In the genomic region with DNA sequence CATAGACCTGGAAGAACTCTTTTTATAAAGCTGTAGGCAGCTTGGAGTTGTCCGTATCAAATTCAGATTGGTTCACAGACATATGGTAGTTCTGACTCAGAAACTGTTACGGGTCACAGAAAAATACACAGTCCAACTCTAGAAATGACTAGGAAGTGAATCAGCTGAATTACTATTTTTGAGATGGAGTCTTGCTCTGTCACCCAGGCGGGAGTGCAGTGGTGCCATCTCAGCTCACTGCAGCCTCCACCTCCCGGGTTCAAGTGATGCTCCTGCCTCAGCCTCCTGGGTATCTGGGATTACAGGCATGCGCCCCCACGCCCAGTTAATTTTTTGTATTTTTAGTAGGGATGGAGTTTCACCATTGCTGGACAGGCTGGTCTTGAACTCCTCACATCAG, we compare ENCODE assay signal across 9 cellular contexts. TPM values are rescaled to one million over a fixed set of nuclear protein-coding genes. Genes with fewer than 3 reads are reported as not detected.
DNase-seq lines count a peak whose midpoint lies in the region; ATAC-seq, FAIRE-seq and TF ChIP-seq lines count a peak whose summit lies in the region.
"Not testable (repeated sequence)": the region's sequence is repeated elsewhere in the genome, so short reads cannot be mapped to it uniquely, and the experiment has no call there.
"Had no signal": no experiment of that assay in that cellular context is flagged by ENCODE, and none has a peak within 500 bp of the region (broad histone marks: within the 10 kb centered on the region; RNA-seq: fewer than 3 reads in every experiment).

No MANE protein-coding gene starts in this region.

- FAIRE-seq in HTR-8/SVneo (lab: Jason Lieb, UNC) = not testable (repeated sequence)

- H3K36me3 ChIP-seq in CD4-positive, alpha-beta memory T cell (ENCODE audit: insufficient read depth, low read length) = peaks cover 12% of the 10 kb centered on the region

- CTCF ChIA-PET in CD4-positive, alpha-beta memory T cell (lab: Charles Lee; ENCODE audit: partially characterized antibody) = interaction anchor here (1.0 to 2.3 kb wide), 20 partner anchors 9 to 271 kb away, joined by 3 to 44 read pairs (median 4); no protein-coding TSS in a partner anchor
- CTCF ChIA-PET in activated CD4-positive, alpha-beta memory T cell treated with anti-CD3 and anti-CD28 coated beads, Interleukin-2, amount 10 ng/mL, durations not matched to agents 7 days and 5 days (lab: Charles Lee) = interaction anchor here (0.6 to 3.8 kb wide), 12 partner anchors 9 to 271 kb away, joined by 3 to 9 read pairs (median 4); no protein-coding TSS in a partner anchor

- not testable (repeated sequence) for H3K27ac ChIP-seq in CD4-positive, alpha-beta memory T cell (ENCODE audit: low read depth, low read length)

- POLR2A ChIA-PET in CD4-positive, alpha-beta memory T cell (lab: Charles Lee; ENCODE audit: partially characterized antibody) = interaction anchor here (0.7 to 1.9 kb wide), 11 partner anchors 10 to 288 kb away, joined by 3 to 24 read pairs (median 4); no protein-coding TSS in a partner anchor
- POLR2A ChIA-PET in activated CD4-positive, alpha-beta memory T cell treated with anti-CD3 and anti-CD28 coated beads, Interleukin-2, amount 10 ng/mL, durations not matched to agents 7 days and 5 days (lab: Charles Lee) = interaction anchor here (0.9 to 2.3 kb wide), 11 partner anchors 8 to 171 kb away, joined by 3 to 21 read pairs (median 5); a partner anchor contains a TSS

- peaks cover 48 to 54% of the 10 kb centered on the region in 2 donors for H3K36me3 Mint-ChIP-seq in CD4-positive, alpha-beta memory T cell
- H3K36me3 Mint-ChIP-seq in activated CD4-positive, alpha-beta memory T cell treated with anti-CD3 and anti-CD28 coated beads, Interleukin-2, amount 10 ng/mL, durations not matched to agents 7 days and 5 days (ENCODE audit: low read depth) = peaks cover 76% of the 10 kb centered on the region

- intact Hi-C loops in CD4-positive, alpha-beta memory T cell (cut with micrococcal nuclease) = loop anchor here (1.0 to 2.0 kb wide), 6 partner anchors 33 to 270 kb away; a partner anchor contains a TSS

- peak; percentile 84 for ATAC-seq in GM18858 (IDR thresholded peaks at IDR 0.05; ENCODE audit: unreplicated experiment)
- ATAC-seq in GM21529 (IDR thresholded peaks at IDR 0.05; ENCODE audit: unreplicated experiment) = peak; percentile 76
- ATAC-seq in HG03039 (IDR thresholded peaks at IDR 0.05; ENCODE audit: unreplicated experiment) = peak; percentile 44

- not testable (repeated sequence) for TF ChIP-seq CTCF in cardiac fibroblast (IDR thresholded peaks at IDR 0.05; ENCODE audit: low read depth, low read length)

- peaks cover 4 to 46% (median 35%) of the 10 kb centered on the region in 8 donors for H3K9me3 Mint-ChIP-seq in CD4-positive, alpha-beta memory T cell
- H3K9me3 Mint-ChIP-seq in activated CD4-positive, alpha-beta memory T cell treated with anti-CD3 and anti-CD28 coated beads, Interleukin-2, amount 10 ng/mL, durations not matched to agents 7 days and 5 days = peaks cover 34% of the 10 kb centered on the region

- H3K27ac Mint-ChIP-seq in CD4-positive, alpha-beta memory T cell = peak overlapping the region in 5 of 7 donors; percentile 36 to 77 (median 55)
- H3K27ac Mint-ChIP-seq in activated CD4-positive, alpha-beta memory T cell treated with anti-CD3 and anti-CD28 coated beads, Interleukin-2, amount 10 ng/mL, durations not matched to agents 7 days and 5 days = peak overlapping the region; percentile 55

- not testable (repeated sequence) for H3K4me3 Mint-ChIP-seq in CD4-positive, alpha-beta memory T cell; activated CD4-positive, alpha-beta memory T cell treated with anti-CD3 and anti-CD28 coated beads, Interleukin-2, amount 10 ng/mL, durations not matched to agents 7 days and 5 days

- H3K27me3 ChIP-seq in CD4-positive, alpha-beta memory T cell (ENCODE audit: insufficient read depth, low read length) = not testable (repeated sequence)

- DNase-seq in CD4-positive, alpha-beta memory T cell; activated CD4-positive, alpha-beta memory T cell treated with anti-CD3 and anti-CD28 coated beads, Interleukin-2, amount 10 ng/mL, durations not matched to agents 7 days and 5 days: not testable (repeated sequence)
- DNase-seq in HTR-8/SVneo (ENCODE audit: insufficient read length, low spot score) (peak; percentile 14), cardiac fibroblast (ENCODE audit: low read depth in 2 of 2) (peak; percentile 15 to 85), skeletal muscle cell (ENCODE audit: low read depth) (peak; percentile 31)

- H3K27me3 Mint-ChIP-seq in CD4-positive, alpha-beta memory T cell; activated CD4-positive, alpha-beta memory T cell treated with anti-CD3 and anti-CD28 coated beads, Interleukin-2, amount 10 ng/mL, durations not matched to agents 7 days and 5 days: not testable (repeated sequence)

- H3K4me3 ChIP-seq in CD4-positive, alpha-beta memory T cell (ENCODE audit: low read length in 2 of 2); cardiac fibroblast (replicated peaks in 1 of 2; ENCODE audit: low read depth in 2 of 2, low read length in 2 of 2); skeletal muscle cell (ENCODE audit: low read depth, low read length): not testable (repeated sequence)

- peaks cover 5 to 29% of the 10 kb centered on the region in 2 donors for H3K9me3 ChIP-seq in CD4-positive, alpha-beta memory T cell (ENCODE audit: control insufficient read depth in 1 of 2, low read length in 2 of 2)

- H3K4me1 Mint-ChIP-seq in CD4-positive, alpha-beta memory T cell = peaks cover 6 to 11% (median 7%) of the 10 kb centered on the region in 4 donors
- H3K4me1 Mint-ChIP-seq in activated CD4-positive, alpha-beta memory T cell treated with anti-CD3 and anti-CD28 coated beads, Interleukin-2, amount 10 ng/mL, durations not matched to agents 7 days and 5 days = peaks cover 12% of the 10 kb centered on the region

- not testable (repeated sequence) for H3K4me1 ChIP-seq in CD4-positive, alpha-beta memory T cell (ENCODE audit: insufficient read depth, low read length)

RNA-seq across cellular contexts. Expression of a gene that starts 34.3 kb away (rescaled TPM):
- 10 to 100 TPM; 51.0 to 52.0 TPM for total RNA-seq in CD4-positive, alpha-beta memory T cell
- polyA plus RNA-seq in CD4-positive, alpha-beta memory T cell = 100 to 1,000 TPM in 1 of 2 donors, 10 to 100 TPM in 1; 71.7 to 107 TPM
- 10 to 100 TPM; 24.2 to 26.1 TPM for total RNA-seq in activated CD4-positive, alpha-beta memory T cell treated with anti-CD3 and anti-CD28 coated beads, Interleukin-2, amount 10 ng/mL, durations not matched to agents 7 days and 5 days

RNA-seq across cellular contexts. Expression of a gene that starts 50.0 kb away (rescaled TPM):
- total RNA-seq in CD4-positive, alpha-beta memory T cell = 1 to 10 TPM; 3.4 to 4.4 TPM
- 1 to 10 TPM in 1 of 2 donors, under 1 TPM in 1; 0.55 to 1.2 TPM for polyA plus RNA-seq in CD4-positive, alpha-beta memory T cell
- total RNA-seq in activated CD4-positive, alpha-beta memory T cell treated with anti-CD3 and anti-CD28 coated beads, Interleukin-2, amount 10 ng/mL, durations not matched to agents 7 days and 5 days = 10 to 100 TPM; 18.6 to 20.1 TPM
- total RNA-seq: prostate gland had no signal
